In genomic region chr9:7153566-7153965, GRCh38 we compare ENCODE assay signal across 22 cellular contexts.
DNase-seq lines count a peak whose midpoint lies in the region; ATAC-seq, FAIRE-seq and TF ChIP-seq lines count a peak whose summit lies in the region.
"Had no signal": no experiment of that assay in that cellular context is flagged by ENCODE, and none has a peak within 500 bp of the region (broad histone marks: within the 10 kb centered on the region; RNA-seq: fewer than 3 reads in every experiment).

No MANE protein-coding gene starts in this region.

- no peak for TF ChIP-seq POLR2A in K562 (conservative IDR thresholded peaks at IDR 0.05)

- H3K9me3 ChIP-seq in K562 (replicated peaks; ENCODE audit: control insufficient read depth, insufficient read depth, low read depth, low read length) (no peaks in the 10 kb centered on the region), pancreas (no peaks in the 10 kb centered on the region)
- H3K9me3 ChIP-seq: Peyer's patch, SJCRH30, thoracic aorta, uterus had no signal

- TF ChIP-seq EP300 in K562 (IDR thresholded peaks at IDR 0.05; ENCODE audit: low read length) = no peak

- H3K4me3 ChIP-seq in K562 = no peak overlapping the region
- H3K4me3 ChIP-seq in pancreas = no peak overlapping the region
- H3K4me3 ChIP-seq: Peyer's patch, SJCRH30, thoracic aorta, uterus had no signal

- FAIRE-seq in K562 (lab: Jason Lieb, UNC) (no peak), pancreas (lab: Jason Lieb, UNC) (no peak)
- FAIRE-seq: D721Med, endothelial cell of umbilical vein, GM12891, H54, keratinocyte had no signal

- WGBS in K562 (ENCODE audit: insufficient coverage, low coverage, missing lambda C conversion rate) = 33% methylated on average over 1 of the region's 1 CpG
- WGBS in pancreas, 2 donors = 17 to 23% methylated on average over 1 of the region's 1 CpG

- H3K4me2 ChIP-seq in K562 (ENCODE audit: insufficient read depth, low read length) = no peak overlapping the region

- no peaks in the 10 kb centered on the region for H3K9me1 ChIP-seq in K562 (ENCODE audit: control insufficient read depth, insufficient read depth, low read length)

- H3K36me3 ChIP-seq in K562 (ENCODE audit: control insufficient read depth, insufficient read depth, low read length) (no peaks in the 10 kb centered on the region), pancreas (no peaks in the 10 kb centered on the region)
- H3K36me3 ChIP-seq: Peyer's patch, SJCRH30, thoracic aorta, uterus had no signal

- intact Hi-C loops in K562 (cut with micrococcal nuclease) (no loop called here), left ventricle myocardium superior (cut with micrococcal nuclease) (no loop called here), pancreas (cut with DNase I) (no loop called here)

- POLR2A ChIA-PET in K562 (lab: Yijun Ruan, JAX) = interaction anchor here (1.0 kb wide), 1 partner anchor 14 kb away, joined by 3 read pairs; no protein-coding TSS in a partner anchor

- H3K27me3 ChIP-seq in K562 (ENCODE audit: control insufficient read depth in 2 of 2, insufficient read depth in 2 of 2, low read length in 2 of 2) (no peaks in the 10 kb centered on the region), pancreas (no peaks in the 10 kb centered on the region)
- H3K27me3 ChIP-seq: Peyer's patch, SJCRH30, uterus had no signal

- no peak for TF ChIP-seq RAD21 in K562 (CRISPR knock-in tag; conservative IDR thresholded peaks at IDR 0.05 in 1 of 2, IDR thresholded peaks at IDR 0.05 in 1 of 2)

- H2AFZ ChIP-seq in K562 (ENCODE audit: low read depth, low read length) = no peak overlapping the region

- no peaks in the 10 kb centered on the region for H3K79me2 ChIP-seq in K562 (ENCODE audit: control insufficient read depth, insufficient read depth, low read length)

- no TSS peak for BruUV-seq in K562 (replicated peaks; lab: Mats Ljungman, UMichigan)

- CTCF ChIA-PET in K562 (lab: Yijun Ruan, JAX; ENCODE audit: low intra/inter-chr PET ratio) = no interaction called here

- H3K4me1 ChIP-seq in K562 (replicated peaks in 1 of 2; ENCODE audit: control insufficient read depth in 2 of 2, insufficient read depth in 2 of 2, low read length in 2 of 2) (peaks cover 12 to 18% of the 10 kb centered on the region in 2 experiments; a peak in 4 of 5 replicates), pancreas (peaks cover 0 to 4% (median 0%) of the 10 kb centered on the region in 3 donors)
- H3K4me1 ChIP-seq: Peyer's patch, SJCRH30, uterus had no signal

- TF ChIP-seq CTCF in K562 (IDR thresholded peaks at IDR 0.05 in 2 of 3, conservative IDR thresholded peaks at IDR 0.05 in 1 of 3; ENCODE audit: insufficient read depth in 2 of 3, low read depth in 1 of 3, low read length in 3 of 3) (no peak), pancreas (IDR thresholded peaks at IDR 0.05) (no peak)

- H3K9ac ChIP-seq in K562 (ENCODE audit: insufficient read depth in 1 of 2, low read depth in 2 of 2, low read length in 2 of 2) = no peak overlapping the region

- no peaks in the 10 kb centered on the region for H4K20me1 ChIP-seq in K562 (replicated peaks; ENCODE audit: control insufficient read depth, insufficient read depth, low read length)

- DNase-seq in RPMI7951 (ENCODE audit: low read depth) = peak; percentile 2
- DNase-seq in K562 (ENCODE audit: extremely low read depth in 1 of 4, low spot score in 3 of 4) = no peak
- DNase-seq in left ventricle myocardium superior = no peak
- DNase-seq in pancreas = peak in 2 of 6 donors; percentile 10 to 24
- no peak for DNase-seq in DMS153 (lab: John Stamatoyannopoulos, UW)
- DNase-seq: activated CD4-positive, alpha-beta memory T cell treated with anti-CD3 and anti-CD28 coated beads, Interleukin-2, amount 10 ng/mL, durations not matched to agents 7 days and 5 days; NCI-H1105; NCI-H1930; NCI-H526 treated with DMSO at 0.1 percent for 48 hours; Peyer's patch; uterus had no signal

- ATAC-seq in K562 (peak; percentile 53), left ventricle myocardium superior (peak; percentile 47), pancreas (peak; percentile 71 to 88 (median 85)), GM21526 (IDR thresholded peaks at IDR 0.05; ENCODE audit: low FRiP score, unreplicated experiment) (no peak), HG03354 (IDR thresholded peaks at IDR 0.05; ENCODE audit: poor library complexity, severe bottlenecking, unreplicated experiment) (no peak)
- ATAC-seq: activated CD4-positive, CD25-positive, alpha-beta regulatory T cell treated with anti-CD3 and anti-CD28 coated beads, Interleukin-2, amount 50 U/mL, for 24 hours had no signal

- in situ Hi-C loops in K562 (cut with MboI) = no loop called here

- H3K27ac ChIP-seq in K562 (ENCODE audit: extremely low read depth, low read depth, low read length) (no peak overlapping the region), pancreas (peak overlapping the region in 3 of 4 donors; percentile 27 to 55 (median 28))
- H3K27ac ChIP-seq: C4-2B, Peyer's patch, SJCRH30, thoracic aorta, uterus had no signal

TF ChIP-seq in K562, 482 proteins besides CTCF, POLR2A, EP300 and RAD21:
- TF ChIP-seq ZNF766 (CRISPR knock-in tag; conservative IDR thresholded peaks at IDR 0.05) (peak; percentile 57; the same call in 1 of the 2 replicates), USF2 (CRISPR knock-in tag; IDR thresholded peaks at IDR 0.05) (no peak), RFX1 (IDR thresholded peaks at IDR 0.05) (peak; percentile 60), ZNF512 (tag; IDR thresholded peaks at IDR 0.05) (no peak), PKNOX1 (IDR thresholded peaks at IDR 0.05) (peak; percentile 84)

Comparison
In these comparisons a context has a peak if more than half of its experiments do, and no peak if none do; other contexts are left out.
1. ATAC-seq: peak in K562 (single experiment), left ventricle myocardium superior (single experiment) and pancreas (4 of 4); none in GM21526 (single experiment) and HG03354 (single experiment).